17 cellular contexts compared by ENCODE assay signal in the genomic region with DNA sequence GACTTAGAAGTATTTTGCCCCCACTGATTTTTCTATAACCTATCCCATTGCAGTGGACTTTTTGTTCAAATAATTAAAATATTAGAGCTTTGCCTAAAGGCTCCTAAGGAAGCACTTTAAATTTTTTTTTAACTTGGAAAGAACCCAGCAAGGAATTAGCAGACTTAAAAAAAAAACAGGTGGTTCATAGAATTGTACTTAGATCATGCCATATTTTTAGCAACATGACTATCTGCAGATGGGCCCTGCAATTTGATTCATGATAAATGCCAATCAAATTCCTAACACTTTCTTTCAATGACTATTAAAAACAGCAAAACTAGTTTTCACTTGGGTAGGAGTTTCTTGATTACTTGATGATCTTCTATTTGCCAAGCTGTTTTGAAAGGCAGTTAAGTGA.
DNase-seq lines count a peak whose midpoint lies in the region; ATAC-seq and TF ChIP-seq lines count a peak whose summit lies in the region.
"Had no signal": no experiment of that assay in that cellular context is flagged by ENCODE, and none has a peak within 500 bp of the region (broad histone marks: within the 10 kb centered on the region; RNA-seq: fewer than 3 reads in every experiment).

No MANE protein-coding gene starts in this region.

- no peak overlapping the region for H3K4me3 ChIP-seq in HFF-Myc (replicated peaks; ENCODE audit: low read depth, low read length)
- H3K4me3 ChIP-seq in retinal pigment epithelial cell (ENCODE audit: low read length), result no peak overlapping the region

- DNase-seq in HFF-Myc (ENCODE audit: extremely low read depth, low read depth) (peak; percentile 14), NCI-H446 treated with DMSO at 0.1 percent for 48 hours (lab: John Stamatoyannopoulos, UW) (peak; percentile 76), fibroblast of peridontal ligament (ENCODE audit: extremely low read depth) (peak; percentile 2), retinal pigment epithelial cell (ENCODE audit: low read depth) (peak; percentile 64), SHP77 (lab: John Stamatoyannopoulos, UW) (no peak)
- DNase-seq in activated T-cell treated with anti-CD3 and anti-CD28 coated beads, Interleukin-2, amount 50 U/mL, for 48 hours, result no peak
- DNase-seq: ACHN; BE2C; CD8-positive, alpha-beta memory T cell; GOT3; IMR-90; MV-4-11; NCI-H1436; NCI-H2029 treated with DMSO at 0.1 percent for 48 hours; NCI-H2227 treated with DMSO at 0.1 percent for 48 hours; PC-3 had no signal

- TF ChIP-seq CTCF in HFF-Myc (IDR thresholded peaks at IDR 0.05; ENCODE audit: low read depth, low read length, missing control alignments) (no peak), retinal pigment epithelial cell (conservative IDR thresholded peaks at IDR 0.05; ENCODE audit: low read depth, low read length) (no peak)

- ATAC-seq in HG03520 (IDR thresholded peaks at IDR 0.05; ENCODE audit: unreplicated experiment), result no peak
- ATAC-seq: PC-3 had no signal

Comparison
In these comparisons a context has a peak if more than half of its experiments do, and no peak if none do; other contexts are left out.
1. DNase-seq: peak in HFF-Myc (single experiment), NCI-H446 treated with DMSO at 0.1 percent for 48 hours (single experiment), fibroblast of peridontal ligament (single experiment) and retinal pigment epithelial cell (single experiment); none in activated T-cell treated with anti-CD3 and anti-CD28 coated beads, Interleukin-2, amount 50 U/mL, for 48 hours (0 of 2) and SHP77 (0 of 2).